In the genomic region with DNA sequence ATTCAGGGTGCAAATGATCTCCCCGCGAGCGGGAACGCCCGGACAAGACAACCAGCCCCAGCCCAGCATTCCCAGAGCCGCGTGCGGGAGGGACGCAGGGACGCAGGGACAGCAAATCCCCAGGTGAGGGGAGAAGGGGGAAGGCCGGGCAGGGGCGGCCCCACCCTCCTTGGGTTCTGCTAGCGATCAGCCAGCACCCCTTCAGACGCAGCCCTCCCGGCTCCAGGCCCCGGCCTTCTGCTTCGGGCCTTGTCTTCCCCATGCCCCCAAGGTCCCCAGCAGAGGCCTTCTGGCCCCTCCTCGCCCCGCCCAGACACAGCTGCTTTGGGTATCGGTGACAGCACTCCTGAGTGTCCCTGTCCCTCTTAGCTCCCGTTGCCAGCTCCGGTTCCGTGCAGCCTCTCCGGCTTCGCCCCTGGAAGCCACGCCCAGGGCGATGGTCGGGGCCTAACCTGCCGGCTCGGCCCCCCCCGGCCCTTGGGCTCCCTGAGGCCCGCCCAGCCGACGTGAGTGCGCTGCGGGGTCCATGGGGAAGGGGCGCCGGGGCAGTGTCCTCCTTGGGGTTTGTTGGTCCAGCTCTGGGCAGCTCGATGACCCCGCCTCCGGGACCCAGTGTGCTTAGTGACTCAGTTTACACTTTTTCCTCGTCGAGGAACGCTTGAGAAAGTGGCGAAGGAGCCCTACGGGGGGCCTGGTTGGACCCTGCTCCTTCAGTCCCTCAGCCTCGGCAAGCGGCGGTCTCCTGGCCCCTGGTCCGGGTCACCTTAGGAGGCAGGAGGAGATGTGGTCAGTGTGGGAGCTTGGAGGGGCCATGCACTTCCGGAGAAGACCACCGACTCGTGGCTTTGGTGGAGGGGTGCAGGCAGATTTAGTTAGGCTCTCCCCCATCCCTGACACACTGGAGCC, we compare ENCODE assay signal across 8 cellular contexts. TPM values are rescaled to one million over a fixed set of nuclear protein-coding genes. Genes with fewer than 3 reads are reported as not detected.
DNase-seq lines count a peak whose midpoint lies in the region; ATAC-seq and TF ChIP-seq lines count a peak whose summit lies in the region.

No MANE protein-coding gene starts in this region.

- POLR2A ChIA-PET in Panc1 (lab: Charles Lee): interaction anchor here (0.6 kb wide), 1 partner anchor 60 kb away, joined by 3 read pairs; no protein-coding TSS in a partner anchor

- H3K9me3 Mint-ChIP-seq in neural progenitor cell: peaks cover 2% of the 10 kb centered on the region
- H3K9me3 Mint-ChIP-seq in HFFc6: no peaks in the 10 kb centered on the region

- H3K9me3 ChIP-seq in Panc1 (ENCODE audit: control insufficient read depth, insufficient read depth, low read depth, low read length) (no peaks in the 10 kb centered on the region), neural progenitor cell (ENCODE audit: low read depth) (no peaks in the 10 kb centered on the region)

- peak overlapping the region; percentile 42 for H3K4me3 ChIP-seq in GM06990 (replicated peaks; ENCODE audit: low read depth, low read length)
- H3K4me3 ChIP-seq in Panc1 (ENCODE audit: low read depth in 2 of 2, low read length in 2 of 2): peak overlapping the region; percentile 15 to 37
- peak overlapping the region; percentile 49 for H3K4me3 ChIP-seq in neural progenitor cell

- peaks cover 2% of the 10 kb centered on the region; the same call in 1 of the 2 replicates for H3K4me1 ChIP-seq in Panc1 (ENCODE audit: control insufficient read depth, insufficient read depth, low read length)
- H3K4me1 ChIP-seq in neural progenitor cell: peaks cover 9% of the 10 kb centered on the region

- H3K27me3 Mint-ChIP-seq in neural progenitor cell (ENCODE audit: insufficient read depth, low read depth): peaks cover 58% of the 10 kb centered on the region
- peaks cover 40% of the 10 kb centered on the region for H3K27me3 Mint-ChIP-seq in HFFc6 (ENCODE audit: insufficient read depth)

- H3K36me3 ChIP-seq in GM06990 (ENCODE audit: control insufficient read depth, insufficient read depth, low read length) (no peaks in the 10 kb centered on the region), Panc1 (ENCODE audit: control insufficient read depth, insufficient read depth, low read length) (no peaks in the 10 kb centered on the region), neural progenitor cell (no peaks in the 10 kb centered on the region)

- H3K4me2 ChIP-seq in neural progenitor cell: peak overlapping the region; percentile 95

- DNase-seq in GM06990 (ENCODE audit: extremely low read depth, insufficient read length): no peak
- no peak for DNase-seq in Panc1 (ENCODE audit: low read depth, low spot score)
- DNase-seq in effector CD4-positive, alpha-beta T cell: peak; percentile 34
- DNase-seq in neural progenitor cell (ENCODE audit: low spot score): peak; percentile 74
- no peak for DNase-seq in mucosa of gallbladder (ENCODE audit: low spot score)
- DNase-seq in HFFc6: no peak
- no peak for DNase-seq in GM19238 (ENCODE audit: insufficient read length, low spot score)

- H3K4me3 Mint-ChIP-seq in neural progenitor cell: peak overlapping the region; percentile 71
- H3K4me3 Mint-ChIP-seq in HFFc6: no peak overlapping the region

- BruUV-seq in Panc1 (replicated peaks; lab: Mats Ljungman, UMichigan): no TSS peak

- H3K27ac ChIP-seq in Panc1 (ENCODE audit: low read length) (no peak overlapping the region), neural progenitor cell (no peak overlapping the region)

- CTCF ChIA-PET in Panc1 (lab: Charles Lee): no interaction called here

- H3K4me1 Mint-ChIP-seq in neural progenitor cell (peaks cover 17% of the 10 kb centered on the region), HFFc6 (ENCODE audit: low read depth) (peaks cover 10% of the 10 kb centered on the region)

- H4K20me1 ChIP-seq in neural progenitor cell (ENCODE audit: low read depth): peaks cover 38% of the 10 kb centered on the region

- H3K27me3 ChIP-seq in GM06990 (replicated peaks; ENCODE audit: control insufficient read depth, insufficient read depth, low read length) (peaks cover 2% of the 10 kb centered on the region; the same call in 1 of the 2 replicates), Panc1 (ENCODE audit: control insufficient read depth, insufficient read depth, low read length) (peaks cover 10% of the 10 kb centered on the region), neural progenitor cell (peaks cover 100% of the 10 kb centered on the region)

- H3K27ac Mint-ChIP-seq in neural progenitor cell (no peak overlapping the region), HFFc6 (no peak overlapping the region)

- peak; percentile 22 for ATAC-seq in Panc1
- ATAC-seq in GM21381 (IDR thresholded peaks at IDR 0.05; ENCODE audit: unreplicated experiment): no peak

- H3K36me3 Mint-ChIP-seq in neural progenitor cell: no peaks in the 10 kb centered on the region
- H3K36me3 Mint-ChIP-seq in HFFc6 (ENCODE audit: low read depth): no peaks in the 10 kb centered on the region

- no peak overlapping the region for H2AFZ ChIP-seq in neural progenitor cell (replicated peaks)

- H3K79me2 ChIP-seq in neural progenitor cell (ENCODE audit: low read depth): no peaks in the 10 kb centered on the region

- in situ Hi-C loops in Panc1 (cut with HindIII; ENCODE audit: low pct_unique_long_range_greater_than_20kb, low sequenced_read_pairs): no loop called here

- intact Hi-C loops in Panc1 (cut with micrococcal nuclease; ENCODE audit: unreplicated experiment): no loop called here

- H3K9ac ChIP-seq in neural progenitor cell: no peak overlapping the region

- TF ChIP-seq CTCF in GM06990 (IDR thresholded peaks at IDR 0.05; ENCODE audit: insufficient read depth, low read length, poor library complexity, severe bottlenecking) (no peak), Panc1 (IDR thresholded peaks at IDR 0.05) (no peak), neural progenitor cell (IDR thresholded peaks at IDR 0.05) (no peak), HFFc6 (IDR thresholded peaks at IDR 0.05) (no peak)

- H3F3A ChIP-seq in neural progenitor cell (ENCODE audit: low read depth): peaks cover 11% of the 10 kb centered on the region

RNA-seq across cellular contexts. Expression of a gene that starts 50.5 kb away (rescaled TPM):
- total RNA-seq in Panc1 (2021; ENCODE audit: unreplicated experiment) (59.6 TPM), neural progenitor cell (ENCODE audit: low replicate concordance) (99.0 and 150 TPM in 2 replicates), mucosa of gallbladder (64.7 TPM)
- polyA plus RNA-seq in Panc1 (2012; ENCODE audit: insufficient read length): 40.2 TPM
- total RNA-seq in HFFc6 (2021; fragmentation: NEBNext Ultra II Directional; extraction: Animal tissue kit (Norgen Biotek cat#: 25700)): 100 to 1,000 TPM; 108 to 127 (median 123) TPM

Comparison
In these comparisons a context has a peak if more than half of its experiments do, and no peak if none do; other contexts are left out.
1. DNase-seq: peak in effector CD4-positive, alpha-beta T cell (single experiment) and neural progenitor cell (single experiment); none in GM06990 (single experiment), Panc1 (single experiment), mucosa of gallbladder (single experiment), HFFc6 (single experiment) and GM19238 (single experiment).
2. Peak in every context shown above with its lines, with median percentiles within 50 percentile points of each other: H3K4me3 ChIP-seq.